Comparison of ENCODE assay signal across 1 cellular context in genomic region chr19:8223442-8223841, GRCh38. TPM values are rescaled to one million over a fixed set of nuclear protein-coding genes. Genes with fewer than 3 reads are reported as not detected.
"Had no signal": no experiment of that assay in that cellular context is flagged by ENCODE, and none has a peak within 500 bp of the region (broad histone marks: within the 10 kb centered on the region; RNA-seq: fewer than 3 reads in every experiment).

No MANE protein-coding gene starts in this region.

RNA-seq across cellular contexts. Expression of gene CERS4, which starts 14.3 kb away (rescaled TPM):
- total RNA-seq: SJSA1 had no signal
